In genomic region chr15:82551646-82552247, GRCh38 we compare ENCODE assay signal across 20 cellular contexts. TPM values are rescaled to one million over a fixed set of nuclear protein-coding genes. Genes with fewer than 3 reads are reported as not detected.
DNase-seq lines count a peak whose midpoint lies in the region; ATAC-seq, FAIRE-seq and TF ChIP-seq lines count a peak whose summit lies in the region.
"Had no signal": no experiment of that assay in that cellular context is flagged by ENCODE, and none has a peak within 500 bp of the region (broad histone marks: within the 10 kb centered on the region; RNA-seq: fewer than 3 reads in every experiment).

No MANE protein-coding gene starts in this region.

- no peak for TF ChIP-seq CTCF in LNCaP clone FGC (IDR thresholded peaks at IDR 0.05; ENCODE audit: control insufficient read depth, extremely low read depth, insufficient read depth)

- ATAC-seq in GM21786 (IDR thresholded peaks at IDR 0.05; ENCODE audit: unreplicated experiment) = peak; percentile 55
- ATAC-seq in GM19397 (IDR thresholded peaks at IDR 0.05; ENCODE audit: unreplicated experiment) = no peak
- ATAC-seq: activated CD4-positive, CD25-positive, alpha-beta regulatory T cell treated with anti-CD3 and anti-CD28 coated beads, Interleukin-2, amount 50 U/mL, for 24 hours; K562; left lung; right lobe of liver had no signal

- TF ChIP-seq POLR2A in GM12891 (IDR thresholded peaks at IDR 0.05; ENCODE audit: low read depth, low read length) = no peak

- DNase-seq in GM12891 (ENCODE audit: insufficient read length, low spot score) (no peak), LNCaP clone FGC (ENCODE audit: low read depth) (peak; percentile 56), islet precursor cell (peak; percentile 37), SHP77 (lab: John Stamatoyannopoulos, UW) (no peak), DMS53 treated with DMSO at 0.1 percent for 48 hours (lab: John Stamatoyannopoulos, UW; ENCODE audit: unreplicated experiment) (no peak)
- no peak for DNase-seq in stimulated activated CD4-positive, alpha-beta T cell treated with anti-CD3 and anti-CD28 coated beads, Interleukin-4, amount 100 ng/mL, for 24 hours
- DNase-seq: activated effector memory CD4-positive, alpha-beta T cell treated with anti-CD3 and anti-CD28 coated beads, Interleukin-2, amount 50 U/mL, for 16 hours; amniotic stem cell; GF-D8; hypothalamus; left lung; right lobe of liver; Right ventricle myocardium superior; T-helper 2 cell had no signal

- FAIRE-seq in GM12891 (lab: Jason Lieb, UNC) = no peak
- FAIRE-seq: D721Med, K562 had no signal

- no peak overlapping the region for H3K4me3 ChIP-seq in LNCaP clone FGC (ENCODE audit: low read depth, low read length)
- H3K4me3 ChIP-seq: K562, left lung, right lobe of liver, suprapubic skin had no signal

TF ChIP-seq in GM12891, 5 proteins besides CTCF, POLR2A, EP300 and RAD21:
- TF ChIP-seq POLR2AphosphoS5 (IDR thresholded peaks at IDR 0.05; ENCODE audit: low read depth, low read length) (no peak), PAX5 (IDR thresholded peaks at IDR 0.05; ENCODE audit: insufficient read depth, low read length, severe bottlenecking) (no peak), SPI1 (IDR thresholded peaks at IDR 0.05; ENCODE audit: low read depth, low read length) (peak; percentile 74), TAF1 (IDR thresholded peaks at IDR 0.05; ENCODE audit: low read depth, low read length) (no peak), POU2F2 (IDR thresholded peaks at IDR 0.05; ENCODE audit: low read depth, low read length) (no peak)

RNA-seq across cellular contexts. Expression of gene RPS17, which starts 11.5 kb away (rescaled TPM):
- polyA plus RNA-seq in GM12891 (2012; ENCODE audit: low read depth, missing spikeins) = 9,416 TPM

Comparison
In these comparisons a context has a peak if more than half of its experiments do, and no peak if none do; other contexts are left out.
1. DNase-seq: peak in LNCaP clone FGC (single experiment) and islet precursor cell (single experiment); none in GM12891 (single experiment), SHP77 (0 of 2), DMS53 treated with DMSO at 0.1 percent for 48 hours (single experiment) and stimulated activated CD4-positive, alpha-beta T cell treated with anti-CD3 and anti-CD28 coated beads, Interleukin-4, amount 100 ng/mL, for 24 hours (single experiment).